In genomic region chr10:21525367-21526183, GRCh38 we compare ENCODE assay signal across 8 cellular contexts. TPM values are rescaled to one million over a fixed set of nuclear protein-coding genes. Genes with fewer than 3 reads are reported as not detected.
DNase-seq lines count a peak whose midpoint lies in the region; TF ChIP-seq lines count a peak whose summit lies in the region.

TSS of gene SKIDA1 (minus strand) at chr10:21525682. CDS start at chr10:21517822, 7,860 bp downstream.

- no peak for TF ChIP-seq CTCF in neural progenitor cell (IDR thresholded peaks at IDR 0.05)
- TF ChIP-seq CTCF in type B pancreatic cell (conservative IDR thresholded peaks at IDR 0.05), result no peak

- H3K36me3 Mint-ChIP-seq in activated naive CD4-positive, alpha-beta T cell treated with anti-CD3 and anti-CD28 coated beads for 36 hours (ENCODE audit: low read depth), result peaks cover 2% of the 10 kb centered on the region
- H3K36me3 Mint-ChIP-seq in neural progenitor cell (peaks cover 5% of the 10 kb centered on the region), type B pancreatic cell (no peaks in the 10 kb centered on the region)

- in situ Hi-C loops in GM23248 (cut with MboI), result loop anchor here (25.0 kb wide), 1 partner anchor 412 kb away; no protein-coding TSS in a partner anchor

- H3K27ac Mint-ChIP-seq in activated naive CD4-positive, alpha-beta T cell treated with anti-CD3 and anti-CD28 coated beads for 36 hours, result peak within 1 kb of the TSS; percentile 92
- H3K27ac Mint-ChIP-seq in neural progenitor cell (peak within 1 kb of the TSS; percentile 100), type B pancreatic cell (peak within 1 kb of the TSS; percentile 96)

- H2AFZ ChIP-seq in GM23248, result peak within 1 kb of the TSS; percentile 85
- H2AFZ ChIP-seq in neural progenitor cell (replicated peaks), result no peak within 1 kb of the TSS

- H3K4me3 ChIP-seq in GM23248 (peak within 1 kb of the TSS; percentile 86), neural progenitor cell (peak within 1 kb of the TSS; percentile 97)

- peak within 1 kb of the TSS; percentile 99 for H3K4me2 ChIP-seq in GM23248 (ENCODE audit: unreplicated experiment)
- peak within 1 kb of the TSS; percentile 83 for H3K4me2 ChIP-seq in neural progenitor cell

- intact Hi-C loops in activated naive CD4-positive, alpha-beta T cell treated with anti-CD3 and anti-CD28 coated beads for 36 hours (cut with micrococcal nuclease), result loop anchor here (1.0 to 10.0 kb wide), 6 partner anchors 8 to 1922 kb away; partner anchors contain the start of genes MLLT10 and PIP4K2A

- no peaks in the 10 kb centered on the region for H3K9me3 ChIP-seq in GM23248 (ENCODE audit: low read depth)
- no peaks in the 10 kb centered on the region for H3K9me3 ChIP-seq in neural progenitor cell (ENCODE audit: low read depth)

- H4K20me1 ChIP-seq in GM23248 (ENCODE audit: insufficient read depth) (no peaks in the 10 kb centered on the region), neural progenitor cell (ENCODE audit: low read depth) (peaks cover 4% of the 10 kb centered on the region)

- H3K9me3 Mint-ChIP-seq in activated naive CD4-positive, alpha-beta T cell treated with anti-CD3 and anti-CD28 coated beads for 36 hours, result no peaks in the 10 kb centered on the region
- H3K9me3 Mint-ChIP-seq in neural progenitor cell, result no peaks in the 10 kb centered on the region
- no peaks in the 10 kb centered on the region for H3K9me3 Mint-ChIP-seq in type B pancreatic cell

- CTCF ChIA-PET in activated naive CD4-positive, alpha-beta T cell treated with anti-CD3 and anti-CD28 coated beads for 36 hours (lab: Charles Lee), result interaction anchor here (0.6 to 1.7 kb wide), 3 partner anchors 9 to 911 kb away, joined by 3 to 4 read pairs (median 3); no protein-coding TSS in a partner anchor

- no peaks in the 10 kb centered on the region for H3K79me2 ChIP-seq in GM23248 (ENCODE audit: insufficient read depth)
- peaks cover 97% of the 10 kb centered on the region for H3K79me2 ChIP-seq in neural progenitor cell (ENCODE audit: low read depth)

- H3K36me3 ChIP-seq in GM23248 (ENCODE audit: low read depth), result no peaks in the 10 kb centered on the region
- no peaks in the 10 kb centered on the region for H3K36me3 ChIP-seq in neural progenitor cell

- 1 to 3% methylated on average over 41 to 51 of the region's 64 CpGs for WGBS in GM23248 (ENCODE audit: low coverage in 1 of 2, low lambda C conversion rate in 2 of 2, missing lambda C conversion rate in 2 of 2), 2 experiments

- H3K4me3 Mint-ChIP-seq in activated naive CD4-positive, alpha-beta T cell treated with anti-CD3 and anti-CD28 coated beads for 36 hours, result peak within 1 kb of the TSS; percentile 94
- H3K4me3 Mint-ChIP-seq in neural progenitor cell, result peak within 1 kb of the TSS; percentile 96
- peak within 1 kb of the TSS; percentile 97 for H3K4me3 Mint-ChIP-seq in type B pancreatic cell

- peaks cover 22% of the 10 kb centered on the region for H3K4me1 Mint-ChIP-seq in activated naive CD4-positive, alpha-beta T cell treated with anti-CD3 and anti-CD28 coated beads for 36 hours (ENCODE audit: low read depth)
- H3K4me1 Mint-ChIP-seq in neural progenitor cell (peaks cover 46% of the 10 kb centered on the region), type B pancreatic cell (ENCODE audit: unreplicated experiment) (peaks cover 47% of the 10 kb centered on the region)

- H3F3A ChIP-seq in GM23248 (ENCODE audit: insufficient read depth) (peaks cover 28% of the 10 kb centered on the region; the same call in 1 of the 2 replicates), neural progenitor cell (ENCODE audit: low read depth) (peaks cover 100% of the 10 kb centered on the region)

- H3K27me3 Mint-ChIP-seq in activated naive CD4-positive, alpha-beta T cell treated with anti-CD3 and anti-CD28 coated beads for 36 hours (ENCODE audit: low read depth), result peaks cover 28% of the 10 kb centered on the region
- H3K27me3 Mint-ChIP-seq in neural progenitor cell (ENCODE audit: insufficient read depth, low read depth) (peaks cover 3% of the 10 kb centered on the region), type B pancreatic cell (peaks cover 6% of the 10 kb centered on the region)

- H3K27ac ChIP-seq in GM23248 (peak within 1 kb of the TSS; percentile 99), neural progenitor cell (peak within 1 kb of the TSS; percentile 99)

- peaks cover 15% of the 10 kb centered on the region for H3K4me1 ChIP-seq in GM23248 (ENCODE audit: insufficient read depth)
- H3K4me1 ChIP-seq in neural progenitor cell, result peaks cover 53% of the 10 kb centered on the region

- H3K9me2 ChIP-seq in GM23248 (ENCODE audit: insufficient read depth), result no peaks in the 10 kb centered on the region

- DNase-seq in DMS53 (lab: John Stamatoyannopoulos, UW) (peak; percentile 98), GM23248 (peak; percentile 91), LoVo (ENCODE audit: low spot score) (peak; percentile 77), RPMI8226 (peak; percentile 78), foreskin melanocyte (peak; percentile 76), neural progenitor cell (ENCODE audit: low spot score) (peak; percentile 98), type B pancreatic cell (ENCODE audit: extremely low spot score, unreplicated experiment) (peak; percentile 94)
- DNase-seq in activated naive CD4-positive, alpha-beta T cell treated with anti-CD3 and anti-CD28 coated beads for 36 hours, result peak; percentile 72

- H3K9ac ChIP-seq in GM23248 (peak within 1 kb of the TSS; percentile 95), neural progenitor cell (peak within 1 kb of the TSS; percentile 95)

- H3K27me3 ChIP-seq in GM23248 (replicated peaks; ENCODE audit: insufficient read depth), result no peaks in the 10 kb centered on the region
- H3K27me3 ChIP-seq in neural progenitor cell, result no peaks in the 10 kb centered on the region

RNA-seq across cellular contexts. Expression of gene SKIDA1, which starts in this region (rescaled TPM):
- total RNA-seq in GM23248 (2014; rRNA removed; shearing (Covaris generic)), result not detected in 2 replicates
- 0.18 and 0.80 TPM in 2 replicates for polyA plus RNA-seq in GM23248 (2016; fragmentation: Nextera tagmentation; extraction: Ambion mirVana)
- under 1 TPM in 1 of 2 experiments, not detected in 1; 0.10 TPM for total RNA-seq in activated naive CD4-positive, alpha-beta T cell treated with anti-CD3 and anti-CD28 coated beads for 36 hours
- total RNA-seq in neural progenitor cell (ENCODE audit: low replicate concordance) (123 and 127 TPM in 2 replicates), type B pancreatic cell (ENCODE audit: low replicate concordance) (9.6 and 24.3 TPM in 2 replicates)

Comparison
In these comparisons a context has a peak if more than half of its experiments do, and no peak if none do; other contexts are left out.
1. Peak in every context shown above with its lines: DNase-seq, H3K4me3 ChIP-seq and H3K27ac ChIP-seq.
2. Peak in DNase-seq, H3K4me3 ChIP-seq, H3K27ac ChIP-seq, H3K9ac ChIP-seq and H3K4me2 ChIP-seq in GM23248; RNA of the gene not detected or under 1 TPM.
3. Peak in DNase-seq in activated naive CD4-positive, alpha-beta T cell treated with anti-CD3 and anti-CD28 coated beads for 36 hours; RNA of the gene not detected or under 1 TPM.